In the genomic region with DNA sequence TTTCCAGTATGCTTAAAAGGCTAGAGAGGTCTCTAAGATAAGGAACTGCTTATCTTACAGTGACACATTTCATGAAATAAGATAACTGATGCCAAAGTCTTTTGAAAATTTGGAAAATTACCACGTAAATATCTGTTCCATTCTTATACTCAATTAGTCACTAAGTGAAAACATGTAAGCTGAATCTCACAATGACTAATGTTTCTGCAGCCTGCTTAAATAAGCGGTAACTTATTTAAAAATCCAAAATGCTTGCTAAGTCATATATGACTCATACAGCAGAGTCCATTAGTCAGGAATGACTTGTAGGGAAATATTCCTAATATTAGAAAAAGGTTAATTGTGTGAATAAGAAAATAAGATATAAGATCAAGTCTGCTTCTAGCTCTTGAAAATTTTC, we compare ENCODE assay signal across 1 cellular context.
TF ChIP-seq lines count a peak whose summit lies in the region.

No MANE protein-coding gene starts in this region.

TF ChIP-seq in HCT116, 20 proteins besides CTCF, POLR2A, EP300 and RAD21 (continued from another document):
- TF ChIP-seq, protein P1, sequence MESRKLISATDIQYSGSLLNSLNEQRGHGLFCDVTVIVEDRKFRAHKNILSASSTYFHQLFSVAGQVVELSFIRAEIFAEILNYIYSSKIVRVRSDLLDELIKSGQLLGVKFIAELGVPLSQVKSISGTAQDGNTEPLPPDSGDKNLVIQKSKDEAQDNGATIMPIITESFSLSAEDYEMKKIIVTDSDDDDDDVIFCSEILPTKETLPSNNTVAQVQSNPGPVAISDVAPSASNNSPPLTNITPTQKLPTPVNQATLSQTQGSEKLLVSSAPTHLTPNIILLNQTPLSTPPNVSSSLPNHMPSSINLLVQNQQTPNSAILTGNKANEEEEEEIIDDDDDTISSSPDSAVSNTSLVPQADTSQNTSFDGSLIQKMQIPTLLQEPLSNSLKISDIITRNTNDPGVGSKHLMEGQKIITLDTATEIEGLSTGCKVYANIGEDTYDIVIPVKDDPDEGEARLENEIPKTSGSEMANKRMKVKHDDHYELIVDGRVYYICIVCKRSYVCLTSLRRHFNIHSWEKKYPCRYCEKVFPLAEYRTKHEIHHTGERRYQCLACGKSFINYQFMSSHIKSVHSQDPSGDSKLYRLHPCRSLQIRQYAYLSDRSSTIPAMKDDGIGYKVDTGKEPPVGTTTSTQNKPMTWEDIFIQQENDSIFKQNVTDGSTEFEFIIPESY (IDR thresholded peaks at IDR 0.05; ENCODE audit: extremely low read depth, insufficient replicate concordance, low read length): no peak
- no peak for TF ChIP-seq YY1 (IDR thresholded peaks at IDR 0.05; ENCODE audit: extremely low read depth, insufficient replicate concordance, low read depth, low read length)
- peak; percentile 93 for TF ChIP-seq FOSL1 (IDR thresholded peaks at IDR 0.05; ENCODE audit: low read depth)
- peak; percentile 54; the same call in 1 of the 2 replicates for TF ChIP-seq CEBPB (IDR thresholded peaks at IDR 0.05; ENCODE audit: low read depth)
- 0 out of 2 replicates have a peak, but pooled peaks have one; percentile 23 for TF ChIP-seq EGR1 (IDR thresholded peaks at IDR 0.05; ENCODE audit: low read depth)
- peak; percentile 44; the same call in 1 of the 2 replicates for TF ChIP-seq CBX3 (IDR thresholded peaks at IDR 0.05; ENCODE audit: low read depth)
- no peak for TF ChIP-seq TCF7L2 (IDR thresholded peaks at IDR 0.05; ENCODE audit: borderline replicate concordance, extremely low read depth, insufficient read depth, insufficient read length)
- peak; percentile 53; the same call in 1 of the 2 replicates for TF ChIP-seq SRF (IDR thresholded peaks at IDR 0.05; ENCODE audit: low read depth)
- TF ChIP-seq SIN3A (IDR thresholded peaks at IDR 0.05; ENCODE audit: low read depth): no peak
- TF ChIP-seq ZNF274 (IDR thresholded peaks at IDR 0.05; ENCODE audit: low read depth, low read length): no peak
- TF ChIP-seq, protein P2, sequence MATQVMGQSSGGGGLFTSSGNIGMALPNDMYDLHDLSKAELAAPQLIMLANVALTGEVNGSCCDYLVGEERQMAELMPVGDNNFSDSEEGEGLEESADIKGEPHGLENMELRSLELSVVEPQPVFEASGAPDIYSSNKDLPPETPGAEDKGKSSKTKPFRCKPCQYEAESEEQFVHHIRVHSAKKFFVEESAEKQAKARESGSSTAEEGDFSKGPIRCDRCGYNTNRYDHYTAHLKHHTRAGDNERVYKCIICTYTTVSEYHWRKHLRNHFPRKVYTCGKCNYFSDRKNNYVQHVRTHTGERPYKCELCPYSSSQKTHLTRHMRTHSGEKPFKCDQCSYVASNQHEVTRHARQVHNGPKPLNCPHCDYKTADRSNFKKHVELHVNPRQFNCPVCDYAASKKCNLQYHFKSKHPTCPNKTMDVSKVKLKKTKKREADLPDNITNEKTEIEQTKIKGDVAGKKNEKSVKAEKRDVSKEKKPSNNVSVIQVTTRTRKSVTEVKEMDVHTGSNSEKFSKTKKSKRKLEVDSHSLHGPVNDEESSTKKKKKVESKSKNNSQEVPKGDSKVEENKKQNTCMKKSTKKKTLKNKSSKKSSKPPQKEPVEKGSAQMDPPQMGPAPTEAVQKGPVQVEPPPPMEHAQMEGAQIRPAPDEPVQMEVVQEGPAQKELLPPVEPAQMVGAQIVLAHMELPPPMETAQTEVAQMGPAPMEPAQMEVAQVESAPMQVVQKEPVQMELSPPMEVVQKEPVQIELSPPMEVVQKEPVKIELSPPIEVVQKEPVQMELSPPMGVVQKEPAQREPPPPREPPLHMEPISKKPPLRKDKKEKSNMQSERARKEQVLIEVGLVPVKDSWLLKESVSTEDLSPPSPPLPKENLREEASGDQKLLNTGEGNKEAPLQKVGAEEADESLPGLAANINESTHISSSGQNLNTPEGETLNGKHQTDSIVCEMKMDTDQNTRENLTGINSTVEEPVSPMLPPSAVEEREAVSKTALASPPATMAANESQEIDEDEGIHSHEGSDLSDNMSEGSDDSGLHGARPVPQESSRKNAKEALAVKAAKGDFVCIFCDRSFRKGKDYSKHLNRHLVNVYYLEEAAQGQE (IDR thresholded peaks at IDR 0.05; ENCODE audit: low read depth): no peak
- no peak for TF ChIP-seq EZH2 (IDR thresholded peaks at IDR 0.05)
- peak; percentile 75 for TF ChIP-seq SP1 (IDR thresholded peaks at IDR 0.05; ENCODE audit: low read depth)
- no peak for TF ChIP-seq EZH2phosphoT487 (IDR thresholded peaks at IDR 0.05; ENCODE audit: borderline replicate concordance)
- no peak for TF ChIP-seq ZFX (IDR thresholded peaks at IDR 0.05)
